32 cellular contexts compared by ENCODE assay signal in genomic region chr6:10676403-10676802, GRCh38. TPM values are rescaled to one million over a fixed set of nuclear protein-coding genes. Genes with fewer than 3 reads are reported as not detected.
"Had no signal": no experiment of that assay in that cellular context is flagged by ENCODE, and none has a peak within 500 bp of the region (broad histone marks: within the 10 kb centered on the region; RNA-seq: fewer than 3 reads in every experiment).

No MANE protein-coding gene starts in this region.

- H3K36me3 ChIP-seq: adrenal gland, esophagus muscularis mucosa, gastrocnemius medialis, heart left ventricle, WERI-Rb-1 had no signal

- H3K27ac ChIP-seq: adrenal gland, body of pancreas, esophagus muscularis mucosa, foreskin keratinocyte, gastrocnemius medialis, heart left ventricle, WERI-Rb-1 had no signal

- H3K4me3 ChIP-seq: adrenal gland, body of pancreas, esophagus muscularis mucosa, gastrocnemius medialis, heart left ventricle had no signal

- H3K9me3 ChIP-seq: adrenal gland, body of pancreas, esophagus muscularis mucosa, gastrocnemius medialis, heart left ventricle had no signal

- H3K4me1 ChIP-seq: adrenal gland, body of pancreas, esophagus muscularis mucosa, foreskin keratinocyte, gastrocnemius medialis, heart left ventricle had no signal

- H3K27me3 ChIP-seq: adrenal gland, body of pancreas, esophagus muscularis mucosa, foreskin keratinocyte, gastrocnemius medialis, heart left ventricle had no signal

- DNase-seq: activated B cell treated with CpG ODN at 0.5 μM for 24 hours; activated CD4-positive, alpha-beta T cell treated with anti-CD3 and anti-CD28 coated beads for 48 hours; activated CD4-positive, alpha-beta T cell treated with anti-CD3 and anti-CD28 coated beads, Interleukin-2, amount 50 U/mL, for 1 hour; activated CD4-positive, alpha-beta T cell treated with anti-CD3 and anti-CD28 coated beads, Interleukin-2, amount 50 U/mL, for 48 hours; activated CD8-positive, alpha-beta memory T cell treated with anti-CD3 and anti-CD28 coated beads for 24 hours; activated CD8-positive, alpha-beta T cell treated with anti-CD3 and anti-CD28 coated beads for 36 hours; activated effector memory CD4-positive, alpha-beta T cell treated with Interleukin-2 at 50 U/mL for 16 hours; activated gamma-delta T cell treated with Interleukin-2 at 50 U/mL for 16 hours; activated naive CD4-positive, alpha-beta T cell treated with anti-CD3 and anti-CD28 coated beads, Interleukin-2, amount 50 U/mL, for 16 hours; activated naive CD4-positive, alpha-beta T cell treated with Interleukin-2 at 50 U/mL for 16 hours; activated naive CD8-positive, alpha-beta T cell treated with anti-CD3 and anti-CD28 coated beads, Interleukin-2, amount 50 U/mL, for 24 hours; activated T-cell treated with anti-CD3 and anti-CD28 coated beads, Interleukin-2, amount 50 U/mL, for 4 hours; adrenal gland; amygdala; aorta; body of pancreas; caudate nucleus; cortex of kidney; dermis blood vessel endothelial cell; effector CD4-positive, alpha-beta T cell; effector memory CD8-positive, alpha-beta T cell; erythroblast; foreskin keratinocyte; gastrocnemius medialis; glutamatergic neuron; heart left ventricle; T1000; WERI-Rb-1 had no signal

- FAIRE-seq: colon had no signal

- ATAC-seq: activated CD4-positive, CD25-positive, alpha-beta regulatory T cell treated with anti-CD3 and anti-CD28 coated beads, Interleukin-2, amount 50 U/mL, for 24 hours; activated CD8-positive, alpha-beta T cell treated with anti-CD3 and anti-CD28 coated beads for 36 hours; activated naive CD8-positive, alpha-beta T cell treated with anti-CD3 and anti-CD28 coated beads, Interleukin-2, amount 50 U/mL, for 24 hours; activated T-cell treated with anti-CD3 and anti-CD28 coated beads, Interleukin-2, amount 50 U/mL, for 4 hours; activated T-helper 17 cell treated with anti-CD3 and anti-CD28 coated beads, Interleukin-2, amount 50 U/mL, for 72 hours; body of pancreas; effector memory CD8-positive, alpha-beta T cell; foreskin keratinocyte; gastrocnemius medialis; heart left ventricle had no signal

RNA-seq across cellular contexts. Expression of gene C6orf52, which starts 18.0 kb away (rescaled TPM):
- total RNA-seq: activated T-helper 17 cell treated with anti-CD3 and anti-CD28 coated beads, Interleukin-2, amount 50 U/mL, for 72 hours; body of pancreas; dermis blood vessel endothelial cell had no signal
